8 cellular contexts compared by ENCODE assay signal in the genomic region with DNA sequence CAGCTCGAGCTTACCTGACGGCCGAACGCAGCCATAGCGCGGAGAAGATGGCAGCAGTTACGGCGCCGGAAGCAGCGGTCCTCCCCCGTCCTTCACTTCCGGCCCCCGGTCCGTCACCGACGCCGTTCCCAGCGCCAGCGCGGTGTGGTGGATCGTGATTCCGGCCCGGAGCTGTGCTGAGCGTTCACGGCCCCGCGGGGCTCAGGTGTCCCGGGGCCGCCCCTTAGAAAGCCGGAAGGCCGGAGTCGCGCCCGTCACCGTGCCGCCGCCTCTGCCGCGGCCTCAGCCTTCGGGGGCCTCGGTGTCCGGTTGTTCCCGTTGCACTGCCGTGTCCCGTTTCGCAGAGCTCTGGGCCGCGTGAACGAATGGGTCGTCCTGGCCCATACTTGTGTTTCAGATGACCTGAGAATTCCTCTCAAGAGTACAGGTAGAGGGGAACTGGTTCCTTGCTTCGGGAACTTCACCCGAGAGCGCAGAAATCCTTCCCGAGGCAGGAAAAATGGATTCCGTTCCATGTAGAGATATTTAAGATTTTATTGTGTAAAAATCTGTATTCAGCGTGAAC. TPM values are rescaled to one million over a fixed set of nuclear protein-coding genes. Genes with fewer than 3 reads are reported as not detected.
DNase-seq lines count a peak whose midpoint lies in the region; ATAC-seq and TF ChIP-seq lines count a peak whose summit lies in the region.

Gene MTERF4 (minus strand): TSS at position 49 of the 565 bp plus-strand sequence. CDS start 14 bp downstream, at position 35.

- peak; percentile 82 for TF ChIP-seq POLR2A in GM15510 (IDR thresholded peaks at IDR 0.05; ENCODE audit: borderline replicate concordance, extremely low read depth, insufficient read length)
- peak; percentile 21 to 58 for TF ChIP-seq POLR2A in uterus (IDR thresholded peaks at IDR 0.05)

- H3K4me3 Mint-ChIP-seq in T-helper 2 cell treated with Interferon-gamma antibody and Interleukin-4, amounts not matched to agents 5 μg/mL and 100 μg/mL, for 36 hours, result peak within 1 kb of the TSS; percentile 96

- TF ChIP-seq CTCF in ascending aorta (IDR thresholded peaks at IDR 0.05) (no peak), uterus (IDR thresholded peaks at IDR 0.05) (peak in 1 of 4 experiments; percentile 3)

- peak; percentile 77 for ATAC-seq in HG02840 (IDR thresholded peaks at IDR 0.05; ENCODE audit: low FRiP score, unreplicated experiment)
- peak; percentile 98 to 99 for ATAC-seq in right cardiac atrium

- no peaks in the 10 kb centered on the region for H3K27me3 ChIP-seq in ascending aorta
- no peaks in the 10 kb centered on the region for H3K27me3 ChIP-seq in right cardiac atrium (ENCODE audit: control insufficient read depth, insufficient read depth)
- no peaks in the 10 kb centered on the region for H3K27me3 ChIP-seq in uterus

- H3K27ac ChIP-seq in ascending aorta, result peak within 1 kb of the TSS; percentile 84 to 85
- peak within 1 kb of the TSS; percentile 40 for H3K27ac ChIP-seq in right cardiac atrium (ENCODE audit: low read length)
- H3K27ac ChIP-seq in uterus, result peak within 1 kb of the TSS; percentile 87 to 93

- under 1% methylated on average over 56 of the region's 56 CpGs for WGBS in right cardiac atrium

- H3K4me1 Mint-ChIP-seq in T-helper 2 cell treated with Interferon-gamma antibody and Interleukin-4, amounts not matched to agents 5 μg/mL and 100 μg/mL, for 36 hours (ENCODE audit: low read depth), result peaks cover 20% of the 10 kb centered on the region

- H3K36me3 ChIP-seq in ascending aorta (peaks cover 5 to 23% of the 10 kb centered on the region in 2 donors), uterus (no peaks in the 10 kb centered on the region)

- peaks cover 24% of the 10 kb centered on the region for H3K36me3 Mint-ChIP-seq in T-helper 2 cell treated with Interferon-gamma antibody and Interleukin-4, amounts not matched to agents 5 μg/mL and 100 μg/mL, for 36 hours (ENCODE audit: low read depth)

- intact Hi-C loops in ascending aorta (cut with DNase I) (loop anchor here (2.0 to 5.0 kb wide), 4 partner anchors 50 to 212 kb away; partner anchors contain the start of genes HDLBP, PPP1R7 and SEPTIN2), right cardiac atrium (cut with DNase I) (loop anchor here in 1 of 4 donors (10.0 kb wide), 1 partner anchor 112 kb away; no protein-coding TSS in a partner anchor), uterus (cut with DNase I; ENCODE audit: low total_unique reads) (no loop called here)

- no peaks in the 10 kb centered on the region for H3K27me3 Mint-ChIP-seq in T-helper 2 cell treated with Interferon-gamma antibody and Interleukin-4, amounts not matched to agents 5 μg/mL and 100 μg/mL, for 36 hours (ENCODE audit: low read depth)

- no peaks in the 10 kb centered on the region for H3K9me3 ChIP-seq in ascending aorta
- H3K9me3 ChIP-seq in right cardiac atrium (ENCODE audit: control insufficient read depth, low read length), result no peaks in the 10 kb centered on the region
- H3K9me3 ChIP-seq in uterus, result no peaks in the 10 kb centered on the region

- peaks cover 6 to 10% of the 10 kb centered on the region in 2 donors for H3K4me1 ChIP-seq in ascending aorta
- peaks cover 7% of the 10 kb centered on the region for H3K4me1 ChIP-seq in right cardiac atrium (ENCODE audit: control insufficient read depth, insufficient read depth, low read length)
- no peaks in the 10 kb centered on the region for H3K4me1 ChIP-seq in uterus

- no peaks in the 10 kb centered on the region for H3K9me3 Mint-ChIP-seq in T-helper 2 cell treated with Interferon-gamma antibody and Interleukin-4, amounts not matched to agents 5 μg/mL and 100 μg/mL, for 36 hours

- DNase-seq in NCI-H146 (lab: John Stamatoyannopoulos, UW), result peak; percentile 77
- peak; percentile 88 for DNase-seq in T-helper 2 cell treated with Interferon-gamma antibody and Interleukin-4, amounts not matched to agents 5 μg/mL and 100 μg/mL, for 36 hours (ENCODE audit: low spot score)
- peak; percentile 52 to 91 for DNase-seq in ascending aorta (ENCODE audit: low spot score in 2 of 2)
- DNase-seq in right cardiac atrium, result peak; percentile 86 to 95 (median 94)
- DNase-seq in putamen (ENCODE audit: low spot score), result peak; percentile 86
- DNase-seq in uterus, result peak; percentile 80 to 84

- H3K27ac Mint-ChIP-seq in T-helper 2 cell treated with Interferon-gamma antibody and Interleukin-4, amounts not matched to agents 5 μg/mL and 100 μg/mL, for 36 hours, result peak within 1 kb of the TSS; percentile 96

- H3K4me3 ChIP-seq in ascending aorta (peak within 1 kb of the TSS; percentile 80 to 85), right cardiac atrium (ENCODE audit: low read length) (peak within 1 kb of the TSS; percentile 69), uterus (peak within 1 kb of the TSS; percentile 70 to 90)

RNA-seq across cellular contexts. Expression of gene MTERF4, which starts in this region (rescaled TPM):
- total RNA-seq in ascending aorta (50.2 TPM), right cardiac atrium (10 to 100 TPM; 17.6 to 23.2 (median 20.4) TPM), uterus (100 to 1,000 TPM in 1 of 4 donors, 10 to 100 TPM in 3; 21.5 to 108 (median 41.3) TPM)
- 21.5 TPM for polyA plus RNA-seq in right cardiac atrium

Comparison
In these comparisons a context has a peak if more than half of its experiments do, and no peak if none do; other contexts are left out.
1. Peak in every context shown above with its lines: DNase-seq, ATAC-seq, H3K4me3 ChIP-seq and H3K27ac ChIP-seq.
2. H3K27ac ChIP-seq: peak in every context shown above with its lines; median percentile 90 in uterus; 84 in ascending aorta; 40 in right cardiac atrium.